Comparison of ENCODE assay signal across 1 cellular context in the genomic region with DNA sequence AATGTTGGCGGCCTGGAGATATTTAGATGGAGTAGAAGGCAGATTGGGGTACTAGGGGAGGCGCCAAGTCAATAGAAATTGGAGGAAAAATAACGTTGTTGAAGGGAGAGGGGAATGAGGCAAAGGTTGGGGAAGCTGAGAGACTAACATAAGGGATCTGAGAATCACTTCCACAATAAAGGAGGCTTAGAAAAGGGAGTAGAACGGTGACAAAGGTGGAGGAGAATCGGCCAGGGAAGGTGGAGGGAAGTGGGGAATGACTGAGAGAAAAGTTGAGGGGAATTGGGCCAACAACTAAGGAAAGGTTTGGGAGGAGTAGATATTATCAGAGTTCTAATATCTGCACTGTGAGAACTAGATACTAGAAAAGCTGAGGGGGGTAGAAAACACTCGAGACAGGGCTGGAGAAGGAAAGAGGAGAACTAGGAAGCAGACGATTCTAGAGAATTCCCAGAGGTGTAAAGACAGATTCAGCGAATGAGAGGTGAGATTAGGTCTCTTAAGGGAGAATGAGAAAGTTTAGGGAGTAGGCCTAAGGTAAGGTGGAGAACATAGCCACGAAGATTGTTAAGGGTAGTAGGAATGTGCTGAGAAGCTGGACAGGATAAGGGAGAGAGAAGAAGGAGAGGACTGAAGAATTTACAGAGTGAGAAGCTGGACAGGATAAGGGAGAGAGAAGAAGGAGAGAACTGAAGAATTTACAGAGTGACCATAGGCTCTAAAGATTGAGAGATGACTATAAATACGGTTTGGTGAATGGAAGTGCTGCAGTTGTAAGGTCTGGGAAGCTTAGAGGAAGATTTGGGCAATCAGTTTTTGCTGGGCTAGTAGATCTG.
A peak's percentile ranks its signal among the peaks of the same experiment; 100 is the strongest.
TF ChIP-seq lines count a peak whose summit lies in the region.

No MANE protein-coding gene starts in this region.

TF ChIP-seq in K562, 482 proteins besides CTCF, POLR2A, EP300 and RAD21 (continues in another document):
- TF ChIP-seq LCOR (CRISPR knock-in tag; IDR thresholded peaks at IDR 0.05) (0 out of 2 replicates have a peak, but pooled peaks have one; percentile 63), ZEB2 (IDR thresholded peaks at IDR 0.05) (peak; percentile 20; the same call in 1 of the 2 replicates), ZNF347 (CRISPR knock-in tag; IDR thresholded peaks at IDR 0.05; ENCODE audit: low read depth) (no peak), E2F8 (IDR thresholded peaks at IDR 0.05; ENCODE audit: low read depth, partially characterized antibody) (no peak), SIN3B (IDR thresholded peaks at IDR 0.05; ENCODE audit: low read depth) (no peak), DPF2 (IDR thresholded peaks at IDR 0.05) (0 out of 2 replicates have a peak, but pooled peaks have one; percentile 48), NCOR1 (IDR thresholded peaks at IDR 0.05) (peak; percentile 35; the same call in 1 of the 2 replicates), KDM4B (IDR thresholded peaks at IDR 0.05; ENCODE audit: borderline replicate concordance in 2 of 2, low read depth in 1 of 2) (peak in 1 of 2 experiments; percentile 28; a peak in 1 of 4 replicates), NFRKB (IDR thresholded peaks at IDR 0.05; ENCODE audit: low read depth) (0 out of 2 replicates have a peak, but pooled peaks have one; percentile 54), AFF4 (CRISPR knock-in tag; IDR thresholded peaks at IDR 0.05) (peak; percentile 63; the same call in 1 of the 2 replicates), HDGF (IDR thresholded peaks at IDR 0.05) (0 out of 2 replicates have a peak, but pooled peaks have one; percentile 8), GATAD2B (IDR thresholded peaks at IDR 0.05; ENCODE audit: borderline replicate concordance) (no peak), TRIM28 (IDR thresholded peaks at IDR 0.05) (0 out of 2 replicates have a peak, but pooled peaks have one; percentile 9), EP400 (IDR thresholded peaks at IDR 0.05) (0 out of 2 replicates have a peak, but pooled peaks have one; percentile 7), ZNF311 (CRISPR knock-in tag; IDR thresholded peaks at IDR 0.05) (no peak), HNRNPH1 (optimal IDR thresholded peaks at IDR 0.05; ENCODE audit: low read depth, low read length) (no peak), NCOA4 (IDR thresholded peaks at IDR 0.05; ENCODE audit: partially characterized antibody) (peak; percentile 28), FOXP1 (CRISPR knock-in tag; IDR thresholded peaks at IDR 0.05) (0 out of 2 replicates have a peak, but pooled peaks have one; percentile 1), MLLT1 (IDR thresholded peaks at IDR 0.05) (peak; percentile 45 to 64; a peak in 1 of 4 replicates), SMARCA4 (IDR thresholded peaks at IDR 0.05) (peak; percentile 57; the same call in 1 of the 2 replicates), HLTF (IDR thresholded peaks at IDR 0.05) (peak; percentile 7), NR2C1 (IDR thresholded peaks at IDR 0.05) (peak; percentile 34; the same call in 1 of the 2 replicates), NR2C1 (tag; IDR thresholded peaks at IDR 0.05) (no peak), TOE1 (IDR thresholded peaks at IDR 0.05; ENCODE audit: borderline replicate concordance) (0 out of 2 replicates have a peak, but pooled peaks have one; percentile 19), TOE1 (CRISPR knock-in tag; IDR thresholded peaks at IDR 0.05; ENCODE audit: borderline replicate concordance, low read depth) (no peak), HDAC1 (IDR thresholded peaks at IDR 0.05) (peak; percentile 26 to 31; a peak in 2 of 4 replicates), ZNF175 (CRISPR knock-in tag; IDR thresholded peaks at IDR 0.05; ENCODE audit: low read depth) (0 out of 2 replicates have a peak, but pooled peaks have one; percentile 11), RHOXF2B (CRISPR knock-in tag; conservative IDR thresholded peaks at IDR 0.05) (no peak), ARID1B (IDR thresholded peaks at IDR 0.05) (peak; percentile 48), ELF4 (CRISPR knock-in tag; IDR thresholded peaks at IDR 0.05) (0 out of 2 replicates have a peak, but pooled peaks have one; percentile 10), MIER1 (IDR thresholded peaks at IDR 0.05; ENCODE audit: low read depth) (0 out of 2 replicates have a peak, but pooled peaks have one; percentile 18), TAF9B (IDR thresholded peaks at IDR 0.05; ENCODE audit: partially characterized antibody) (peak; percentile 16), SP1 (CRISPR knock-in tag; IDR thresholded peaks at IDR 0.05) (no peak), RERE (CRISPR knock-in tag; IDR thresholded peaks at IDR 0.05; ENCODE audit: borderline replicate concordance) (peak; percentile 76; the same call in 1 of the 2 replicates), MECOM (CRISPR knock-in tag; IDR thresholded peaks at IDR 0.05) (0 out of 2 replicates have a peak, but pooled peaks have one; percentile 6), SMARCC2 (IDR thresholded peaks at IDR 0.05; ENCODE audit: low read depth) (peak; percentile 65)
- TF ChIP-seq, protein P1, sequence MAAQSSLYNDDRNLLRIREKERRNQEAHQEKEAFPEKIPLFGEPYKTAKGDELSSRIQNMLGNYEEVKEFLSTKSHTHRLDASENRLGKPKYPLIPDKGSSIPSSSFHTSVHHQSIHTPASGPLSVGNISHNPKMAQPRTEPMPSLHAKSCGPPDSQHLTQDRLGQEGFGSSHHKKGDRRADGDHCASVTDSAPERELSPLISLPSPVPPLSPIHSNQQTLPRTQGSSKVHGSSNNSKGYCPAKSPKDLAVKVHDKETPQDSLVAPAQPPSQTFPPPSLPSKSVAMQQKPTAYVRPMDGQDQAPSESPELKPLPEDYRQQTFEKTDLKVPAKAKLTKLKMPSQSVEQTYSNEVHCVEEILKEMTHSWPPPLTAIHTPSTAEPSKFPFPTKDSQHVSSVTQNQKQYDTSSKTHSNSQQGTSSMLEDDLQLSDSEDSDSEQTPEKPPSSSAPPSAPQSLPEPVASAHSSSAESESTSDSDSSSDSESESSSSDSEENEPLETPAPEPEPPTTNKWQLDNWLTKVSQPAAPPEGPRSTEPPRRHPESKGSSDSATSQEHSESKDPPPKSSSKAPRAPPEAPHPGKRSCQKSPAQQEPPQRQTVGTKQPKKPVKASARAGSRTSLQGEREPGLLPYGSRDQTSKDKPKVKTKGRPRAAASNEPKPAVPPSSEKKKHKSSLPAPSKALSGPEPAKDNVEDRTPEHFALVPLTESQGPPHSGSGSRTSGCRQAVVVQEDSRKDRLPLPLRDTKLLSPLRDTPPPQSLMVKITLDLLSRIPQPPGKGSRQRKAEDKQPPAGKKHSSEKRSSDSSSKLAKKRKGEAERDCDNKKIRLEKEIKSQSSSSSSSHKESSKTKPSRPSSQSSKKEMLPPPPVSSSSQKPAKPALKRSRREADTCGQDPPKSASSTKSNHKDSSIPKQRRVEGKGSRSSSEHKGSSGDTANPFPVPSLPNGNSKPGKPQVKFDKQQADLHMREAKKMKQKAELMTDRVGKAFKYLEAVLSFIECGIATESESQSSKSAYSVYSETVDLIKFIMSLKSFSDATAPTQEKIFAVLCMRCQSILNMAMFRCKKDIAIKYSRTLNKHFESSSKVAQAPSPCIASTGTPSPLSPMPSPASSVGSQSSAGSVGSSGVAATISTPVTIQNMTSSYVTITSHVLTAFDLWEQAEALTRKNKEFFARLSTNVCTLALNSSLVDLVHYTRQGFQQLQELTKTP (IDR thresholded peaks at IDR 0.05; ENCODE audit: low read depth in 1 of 2, partially characterized antibody in 2 of 2) = peak in 1 of 2 experiments; percentile 79
- TF ChIP-seq, protein P2, sequence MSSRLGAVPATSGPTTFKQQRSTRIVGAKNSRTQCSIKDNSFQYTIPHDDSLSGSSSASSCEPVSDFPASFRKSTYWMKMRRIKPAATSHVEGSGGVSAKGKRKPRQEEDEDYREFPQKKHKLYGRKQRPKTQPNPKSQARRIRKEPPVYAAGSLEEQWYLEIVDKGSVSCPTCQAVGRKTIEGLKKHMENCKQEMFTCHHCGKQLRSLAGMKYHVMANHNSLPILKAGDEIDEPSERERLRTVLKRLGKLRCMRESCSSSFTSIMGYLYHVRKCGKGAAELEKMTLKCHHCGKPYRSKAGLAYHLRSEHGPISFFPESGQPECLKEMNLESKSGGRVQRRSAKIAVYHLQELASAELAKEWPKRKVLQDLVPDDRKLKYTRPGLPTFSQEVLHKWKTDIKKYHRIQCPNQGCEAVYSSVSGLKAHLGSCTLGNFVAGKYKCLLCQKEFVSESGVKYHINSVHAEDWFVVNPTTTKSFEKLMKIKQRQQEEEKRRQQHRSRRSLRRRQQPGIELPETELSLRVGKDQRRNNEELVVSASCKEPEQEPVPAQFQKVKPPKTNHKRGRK (tag; IDR thresholded peaks at IDR 0.05) = peak; percentile 24; the same call in 1 of the 2 replicates
